18 cellular contexts compared by ENCODE assay signal in genomic region chr2:240390091-240391073, GRCh38. TPM values are rescaled to one million over a fixed set of nuclear protein-coding genes. Genes with fewer than 3 reads are reported as not detected.
DNase-seq lines count a peak whose midpoint lies in the region; ATAC-seq and TF ChIP-seq lines count a peak whose summit lies in the region.
"Had no signal": no experiment of that assay in that cellular context is flagged by ENCODE, and none has a peak within 500 bp of the region (broad histone marks: within the 10 kb centered on the region; RNA-seq: fewer than 3 reads in every experiment).

No MANE protein-coding gene starts in this region.

- no peak overlapping the region for H3K27ac Mint-ChIP-seq in natural killer cell treated with Interleukin-12 subunit alpha and Interleukin-12 subunit beta and Interleukin-15 and Interleukin-18, amount 100 ng/mL, for 72 hours
- H3K27ac Mint-ChIP-seq in natural killer cell (no peak overlapping the region), mesothelial cell of epicardium (peak overlapping the region; percentile 76)

- no peaks in the 10 kb centered on the region for H3K27me3 Mint-ChIP-seq in natural killer cell treated with Interleukin-12 subunit alpha and Interleukin-12 subunit beta and Interleukin-15 and Interleukin-18, amount 100 ng/mL, for 72 hours
- H3K27me3 Mint-ChIP-seq in natural killer cell (ENCODE audit: low read depth in 2 of 2) (no peaks in the 10 kb centered on the region), mesothelial cell of epicardium (ENCODE audit: low read depth) (no peaks in the 10 kb centered on the region)

- WGBS in aorta, 2 donors: 93 to 94% methylated on average over 28 of the region's 28 CpGs

- no peaks in the 10 kb centered on the region for H3K9me3 Mint-ChIP-seq in natural killer cell treated with Interleukin-12 subunit alpha and Interleukin-12 subunit beta and Interleukin-15 and Interleukin-18, amount 100 ng/mL, for 72 hours
- H3K9me3 Mint-ChIP-seq in natural killer cell (no peaks in the 10 kb centered on the region), mesothelial cell of epicardium (no peaks in the 10 kb centered on the region)

- no peak for ATAC-seq in natural killer cell treated with Interleukin-12 subunit alpha and Interleukin-12 subunit beta and Interleukin-15 and Interleukin-18, amount 100 ng/mL, for 72 hours
- no peak for ATAC-seq in natural killer cell
- no peak for ATAC-seq in RWPE2 (ENCODE audit: low read depth)
- no peak for ATAC-seq in aorta (ENCODE audit: low FRiP score)
- ATAC-seq in HG02885 (IDR thresholded peaks at IDR 0.05; ENCODE audit: poor library complexity, unreplicated experiment): no peak
- no peak for ATAC-seq in GM21381 (IDR thresholded peaks at IDR 0.05; ENCODE audit: unreplicated experiment)
- ATAC-seq: Panc1 had no signal

- H3K36me3 Mint-ChIP-seq in natural killer cell treated with Interleukin-12 subunit alpha and Interleukin-12 subunit beta and Interleukin-15 and Interleukin-18, amount 100 ng/mL, for 72 hours: no peaks in the 10 kb centered on the region
- H3K36me3 Mint-ChIP-seq in natural killer cell (no peaks in the 10 kb centered on the region), mesothelial cell of epicardium (no peaks in the 10 kb centered on the region)

- DNase-seq in natural killer cell treated with Interleukin-12 subunit alpha and Interleukin-12 subunit beta and Interleukin-15 and Interleukin-18, amount 100 ng/mL, for 72 hours (ENCODE audit: low spot score): peak; percentile 59
- DNase-seq in natural killer cell (no peak), RWPE2 (ENCODE audit: low spot score) (peak; percentile 42), mesothelial cell of epicardium (ENCODE audit: low spot score in 2 of 2, unreplicated experiment in 2 of 2) (no peak), aorta (peak; percentile 33 to 72), hepatic stellate cell (ENCODE audit: low spot score) (no peak)
- DNase-seq: activated T-cell treated with anti-CD3 and anti-CD28 coated beads, Interleukin-2, amount 50 U/mL, for 48 hours; midbrain; MV-4-11; NCI-H2081; NCI-H774; occipital lobe had no signal

- peaks cover 8% of the 10 kb centered on the region for H3K4me1 ChIP-seq in RWPE2 (ENCODE audit: insufficient read depth, poor library complexity, severe bottlenecking)
- no peaks in the 10 kb centered on the region for H3K4me1 ChIP-seq in aorta (ENCODE audit: control insufficient read depth in 1 of 2, insufficient read depth in 2 of 2, low read length in 2 of 2)

- no peaks in the 10 kb centered on the region for H3K4me1 Mint-ChIP-seq in natural killer cell treated with Interleukin-12 subunit alpha and Interleukin-12 subunit beta and Interleukin-15 and Interleukin-18, amount 100 ng/mL, for 72 hours (ENCODE audit: low read depth in 2 of 2)
- H3K4me1 Mint-ChIP-seq in natural killer cell: peaks cover 7 to 9% of the 10 kb centered on the region in 2 donors
- peaks cover 3% of the 10 kb centered on the region for H3K4me1 Mint-ChIP-seq in mesothelial cell of epicardium

- H3K36me3 ChIP-seq in RWPE2 (ENCODE audit: low read depth): no peaks in the 10 kb centered on the region
- no peaks in the 10 kb centered on the region for H3K36me3 ChIP-seq in aorta (ENCODE audit: control insufficient read depth in 1 of 2, insufficient read depth in 2 of 2, low read length in 1 of 2)
- H3K36me3 ChIP-seq: esophagus muscularis mucosa, thoracic aorta had no signal

- H3K4me3 Mint-ChIP-seq in natural killer cell treated with Interleukin-12 subunit alpha and Interleukin-12 subunit beta and Interleukin-15 and Interleukin-18, amount 100 ng/mL, for 72 hours: no peak overlapping the region
- H3K4me3 Mint-ChIP-seq in natural killer cell: no peak overlapping the region
- no peak overlapping the region for H3K4me3 Mint-ChIP-seq in mesothelial cell of epicardium

- no peaks in the 10 kb centered on the region for H3K9me3 ChIP-seq in RWPE2 (ENCODE audit: severe bottlenecking)
- no peaks in the 10 kb centered on the region for H3K9me3 ChIP-seq in aorta (ENCODE audit: control insufficient read depth, low read length)
- H3K9me3 ChIP-seq: esophagus muscularis mucosa, thoracic aorta had no signal

- intact Hi-C loops in natural killer cell (cut with micrococcal nuclease): no loop called here
- intact Hi-C loops in aorta (cut with DNase I): loop anchor here in 1 of 2 donors (5.0 kb wide), 1 partner anchor 42 kb away; no protein-coding TSS in a partner anchor

- H3K27ac ChIP-seq in RWPE2 (ENCODE audit: poor library complexity, severe bottlenecking) (no peak overlapping the region), aorta (ENCODE audit: low read depth in 1 of 2, low read length in 2 of 2) (no peak overlapping the region)
- H3K27ac ChIP-seq: esophagus muscularis mucosa, skin epidermis, thoracic aorta had no signal

- TF ChIP-seq CTCF in natural killer cell (IDR thresholded peaks at IDR 0.05) (no peak), RWPE2 (IDR thresholded peaks at IDR 0.05; ENCODE audit: poor library complexity, severe bottlenecking) (no peak), mesothelial cell of epicardium (IDR thresholded peaks at IDR 0.05; ENCODE audit: unreplicated experiment) (no peak)

- H3K27me3 ChIP-seq in RWPE2 (ENCODE audit: insufficient read depth, poor library complexity, severe bottlenecking) (no peaks in the 10 kb centered on the region), aorta (ENCODE audit: control insufficient read depth in 1 of 2, insufficient read depth in 2 of 2, low read length in 1 of 2) (no peaks in the 10 kb centered on the region)
- H3K27me3 ChIP-seq: esophagus muscularis mucosa had no signal

- no peak overlapping the region for H3K4me3 ChIP-seq in RWPE2 (ENCODE audit: severe bottlenecking)
- H3K4me3 ChIP-seq in aorta (ENCODE audit: low read length in 2 of 2): no peak overlapping the region
- H3K4me3 ChIP-seq: esophagus muscularis mucosa, skin epidermis, thoracic aorta had no signal

RNA-seq across cellular contexts. Expression of gene GPC1, which starts 45.1 kb away (rescaled TPM):
- 1 to 10 TPM; 1.2 to 1.8 TPM for total RNA-seq in natural killer cell treated with Interleukin-12 subunit alpha and Interleukin-12 subunit beta and Interleukin-15 and Interleukin-18, amount 100 ng/mL, for 72 hours
- 1 to 10 TPM in 1 of 3 donors, under 1 TPM in 2; 0.79 to 1.4 (median 0.94) TPM for total RNA-seq in natural killer cell
- total RNA-seq in mesothelial cell of epicardium: 86.1 to 89.7 TPM (median 88.0 TPM) in 3 replicates
- total RNA-seq in aorta: 10 to 100 TPM; 32.3 to 62.6 TPM
- polyA plus RNA-seq in aorta: 10 to 100 TPM; 28.0 to 66.8 TPM

Comparison
In these comparisons a context has a peak if more than half of its experiments do, and no peak if none do; other contexts are left out.
1. DNase-seq: peak in natural killer cell treated with Interleukin-12 subunit alpha and Interleukin-12 subunit beta and Interleukin-15 and Interleukin-18, amount 100 ng/mL, for 72 hours (single experiment), RWPE2 (single experiment) and aorta (2 of 2); none in natural killer cell (single experiment), mesothelial cell of epicardium (0 of 2) and hepatic stellate cell (single experiment).
2. RNA of gene GPC1, which starts 45.1 kb away (total RNA-seq): 86.1 to 89.7 TPM in mesothelial cell of epicardium and 32.3 to 62.6 TPM in aorta; 1.2 to 1.8 TPM in natural killer cell treated with Interleukin-12 subunit alpha and Interleukin-12 subunit beta and Interleukin-15 and Interleukin-18, amount 100 ng/mL, for 72 hours and 0.79 to 1.4 TPM in natural killer cell; every median in the first group is over 10 times any median in the second.